8 cellular contexts compared by ENCODE assay signal in genomic region chr20:35616465-35617396, GRCh38. TPM values are rescaled to one million over a fixed set of nuclear protein-coding genes. Genes with fewer than 3 reads are reported as not detected.
A peak's percentile ranks its signal among the peaks of the same experiment; 100 is the strongest.
DNase-seq lines count a peak whose midpoint lies in the region; ATAC-seq and TF ChIP-seq lines count a peak whose summit lies in the region.

No MANE protein-coding gene starts in this region.

- H3K4me1 ChIP-seq in ectodermal cell (ENCODE audit: control insufficient read depth, insufficient read depth, low read length): peaks cover 12% of the 10 kb centered on the region

- H3K4me3 ChIP-seq in WI38 (ENCODE audit: low read depth, low read length) (peak overlapping the region; percentile 65), ectodermal cell (ENCODE audit: insufficient read depth, low read depth, low read length) (peak overlapping the region; percentile 24), lower leg skin (ENCODE audit: low read depth, poor library complexity, severe bottlenecking) (peak overlapping the region; percentile 27)

- TF ChIP-seq CTCF in WI38 (IDR thresholded peaks at IDR 0.05; ENCODE audit: low read depth, low read length) (no peak), lower leg skin (IDR thresholded peaks at IDR 0.05) (no peak)

- no peak overlapping the region for H3K27ac ChIP-seq in ectodermal cell (ENCODE audit: insufficient read depth, low read depth, low read length, poor library complexity, severe bottlenecking)

- H3K27me3 ChIP-seq in ectodermal cell (ENCODE audit: control insufficient read depth, insufficient read depth, low read length, poor library complexity, severe bottlenecking): peaks cover 30% of the 10 kb centered on the region

- intact Hi-C loops in lower leg skin (cut with DNase I; ENCODE audit: low total_unique reads): no loop called here

- DNase-seq in CD1c-positive myeloid dendritic cell (ENCODE audit: extremely low spot score): peak; percentile 73
- DNase-seq in NCI-H1930 (lab: John Stamatoyannopoulos, UW): peak; percentile 69 to 80
- DNase-seq in lower leg skin (ENCODE audit: low spot score in 2 of 2): peak; percentile 82 to 97
- DNase-seq in stimulated activated CD4-positive, alpha-beta T cell treated with anti-CD3 and anti-CD28 coated beads, Interleukin-4, amount 100 ng/mL, for 48 hours (ENCODE audit: low read depth in 2 of 2): peak; percentile 56 to 59

- no peak for TF ChIP-seq POLR2A in lower leg skin (IDR thresholded peaks at IDR 0.05)

- ATAC-seq in GM21447 (IDR thresholded peaks at IDR 0.05; ENCODE audit: unreplicated experiment) (peak; percentile 24), HG02623 (IDR thresholded peaks at IDR 0.05; ENCODE audit: unreplicated experiment) (no peak)

- no peaks in the 10 kb centered on the region for H3K9me3 ChIP-seq in ectodermal cell (ENCODE audit: control insufficient read depth, low read length)

- WGBS in ectodermal cell, 2 experiments: 13 to 15% methylated on average over 57 of the region's 57 CpGs
- 4 to 6% methylated on average over 44 to 47 of the region's 57 CpGs for WGBS in lower leg skin, 2 donors

- no peaks in the 10 kb centered on the region for H3K36me3 ChIP-seq in ectodermal cell (ENCODE audit: control insufficient read depth, insufficient read depth, low read length)

RNA-seq across cellular contexts. Expression of gene SPAG4, which starts 1.1 kb away (rescaled TPM):
- 2.6 TPM for polyA plus RNA-seq in ectodermal cell (2013, experiment 1 of 4)
- 3.6 TPM for polyA plus RNA-seq in ectodermal cell (2013, experiment 2 of 4)
- polyA plus RNA-seq in ectodermal cell (2013, experiment 3 of 4): 3.7 TPM
- 3.7 TPM for polyA plus RNA-seq in ectodermal cell (2013, experiment 4 of 4)
- 1 to 10 TPM in 3 of 4 donors, not detected in 1; 1.2 to 2.5 (median 1.9) TPM for total RNA-seq in lower leg skin

RNA-seq across cellular contexts. Expression of gene CPNE1, which starts 48.0 kb away (rescaled TPM):
- polyA plus RNA-seq in ectodermal cell (2013, experiment 1 of 4): 358 TPM
- 299 TPM for polyA plus RNA-seq in ectodermal cell (2013, experiment 2 of 4)
- polyA plus RNA-seq in ectodermal cell (2013, experiment 3 of 4): 299 TPM
- 311 TPM for polyA plus RNA-seq in ectodermal cell (2013, experiment 4 of 4)
- total RNA-seq in lower leg skin: 100 to 1,000 TPM in 2 of 4 donors, 10 to 100 TPM in 2; 51.8 to 172 (median 122) TPM

RNA-seq across cellular contexts. Expression of gene RBM12, which starts 48.0 kb away (rescaled TPM):
- 111 TPM for polyA plus RNA-seq in ectodermal cell (2013, experiment 1 of 4)
- polyA plus RNA-seq in ectodermal cell (2013, experiment 2 of 4): 161 TPM
- polyA plus RNA-seq in ectodermal cell (2013, experiment 3 of 4): 99.7 TPM
- 130 TPM for polyA plus RNA-seq in ectodermal cell (2013, experiment 4 of 4)
- 10 to 100 TPM; 13.5 to 27.8 (median 21.4) TPM for total RNA-seq in lower leg skin
